ENCODE assay signal across 20 cellular contexts in genomic region chr12:93279849-93280412, GRCh38.
A peak's percentile ranks its signal among the peaks of the same experiment; 100 is the strongest.
DNase-seq lines count a peak whose midpoint lies in the region; ATAC-seq, FAIRE-seq and TF ChIP-seq lines count a peak whose summit lies in the region.
"Had no signal": no experiment of that assay in that cellular context is flagged by ENCODE, and none has a peak within 500 bp of the region (broad histone marks: within the 10 kb centered on the region; RNA-seq: fewer than 3 reads in every experiment).

No MANE protein-coding gene starts in this region.

- TF ChIP-seq POLR2A in GM12892 (IDR thresholded peaks at IDR 0.05; ENCODE audit: low read depth, low read length), result no peak

- ATAC-seq in GM18511 (IDR thresholded peaks at IDR 0.05; ENCODE audit: unreplicated experiment), result no peak
- ATAC-seq: left lung, mucosa of descending colon had no signal

- H3K27me3 ChIP-seq in BE2C (no peaks in the 10 kb centered on the region), fibroblast of lung (ENCODE audit: control insufficient read depth, insufficient read depth, low read length) (no peaks in the 10 kb centered on the region)
- H3K27me3 ChIP-seq: left lung, sigmoid colon, SJSA1, stomach had no signal

- H2AFZ ChIP-seq in fibroblast of lung (ENCODE audit: low read length), result no peak overlapping the region

- H3K79me2 ChIP-seq in fibroblast of lung (ENCODE audit: control insufficient read depth, insufficient read depth, low read length), result no peaks in the 10 kb centered on the region

- FAIRE-seq in GM12892 (lab: Jason Lieb, UNC) (peak; percentile 48), urothelium cell line (lab: Jason Lieb, UNC) (no peak)

- H3K4me1 ChIP-seq in BE2C (peaks cover 3% of the 10 kb centered on the region; the same call in 1 of the 2 replicates), fibroblast of lung (ENCODE audit: control insufficient read depth, extremely low read depth, insufficient read depth, low read length) (no peaks in the 10 kb centered on the region)
- H3K4me1 ChIP-seq: left lung, sigmoid colon, SJSA1, stomach had no signal

- no peaks in the 10 kb centered on the region for H4K20me1 ChIP-seq in fibroblast of lung (ENCODE audit: control insufficient read depth, extremely low read depth, insufficient read depth, low read length)

- H3K27ac ChIP-seq in fibroblast of lung (ENCODE audit: insufficient read depth, low read length), result no peak overlapping the region
- H3K27ac ChIP-seq: left lung, sigmoid colon, SJSA1, stomach had no signal

- H3K9me3 ChIP-seq in BE2C (no peaks in the 10 kb centered on the region), fibroblast of lung (ENCODE audit: control insufficient read depth, insufficient read depth, low read depth, low read length) (no peaks in the 10 kb centered on the region)
- H3K9me3 ChIP-seq: left lung, mucosa of descending colon, sigmoid colon, SJSA1, stomach had no signal

- no peaks in the 10 kb centered on the region for H3K36me3 ChIP-seq in BE2C
- no peaks in the 10 kb centered on the region for H3K36me3 ChIP-seq in fibroblast of lung (ENCODE audit: control insufficient read depth, insufficient read depth, low read length)
- H3K36me3 ChIP-seq: left lung, sigmoid colon, SJSA1, stomach had no signal

- no peak overlapping the region for H3K4me2 ChIP-seq in fibroblast of lung (ENCODE audit: extremely low read depth, insufficient read depth, low read length)

- H3K4me3 ChIP-seq in BE2C (ENCODE audit: low read depth, low read length) (no peak overlapping the region), fibroblast of lung (replicated peaks in 1 of 4; ENCODE audit: control extremely low read depth in 1 of 4, insufficient read depth in 1 of 4, low read depth in 3 of 4, low read length in 4 of 4) (no peak overlapping the region)
- H3K4me3 ChIP-seq: left lung, mucosa of descending colon, sigmoid colon, SJSA1, stomach had no signal

- DNase-seq in BE2C (peak; percentile 44), GM12892 (ENCODE audit: insufficient read length) (no peak), NCI-H510A (lab: John Stamatoyannopoulos, UW) (peak; percentile 17), fibroblast of lung (ENCODE audit: low read depth in 2 of 2) (peak; percentile 5 to 25), urothelium cell line (ENCODE audit: low spot score) (no peak), NCI-H128 (lab: John Stamatoyannopoulos, UW; ENCODE audit: unreplicated experiment) (no peak), NOMO-1 treated with DMSO at 0.1 percent for 48 hours (lab: John Stamatoyannopoulos, UW; ENCODE audit: unreplicated experiment) (no peak)
- DNase-seq: activated CD4-positive, alpha-beta T cell treated with anti-CD3 and anti-CD28 coated beads for 1 hour; CD8-positive, alpha-beta memory T cell; erythroblast; H9; left lung; mucosa of descending colon; NCI-H345; nucleus accumbens; sigmoid colon; stomach; T1000 had no signal

- H3K9ac ChIP-seq in fibroblast of lung (ENCODE audit: insufficient read depth, low read length), result no peak overlapping the region

- no peak for TF ChIP-seq CTCF in BE2C (IDR thresholded peaks at IDR 0.05; ENCODE audit: low read depth, low read length)
- no peak for TF ChIP-seq CTCF in fibroblast of lung (conservative IDR thresholded peaks at IDR 0.05 in 1 of 2, IDR thresholded peaks at IDR 0.05 in 1 of 2; ENCODE audit: low read depth in 1 of 2, low read length in 2 of 2)

Comparison
In these comparisons a context has a peak if more than half of its experiments do, and no peak if none do; other contexts are left out.
1. DNase-seq: peak in BE2C (single experiment), NCI-H510A (single experiment) and fibroblast of lung (2 of 2); none in GM12892 (single experiment), urothelium cell line (single experiment), NCI-H128 (single experiment) and NOMO-1 treated with DMSO at 0.1 percent for 48 hours (single experiment).